In the genomic region with DNA sequence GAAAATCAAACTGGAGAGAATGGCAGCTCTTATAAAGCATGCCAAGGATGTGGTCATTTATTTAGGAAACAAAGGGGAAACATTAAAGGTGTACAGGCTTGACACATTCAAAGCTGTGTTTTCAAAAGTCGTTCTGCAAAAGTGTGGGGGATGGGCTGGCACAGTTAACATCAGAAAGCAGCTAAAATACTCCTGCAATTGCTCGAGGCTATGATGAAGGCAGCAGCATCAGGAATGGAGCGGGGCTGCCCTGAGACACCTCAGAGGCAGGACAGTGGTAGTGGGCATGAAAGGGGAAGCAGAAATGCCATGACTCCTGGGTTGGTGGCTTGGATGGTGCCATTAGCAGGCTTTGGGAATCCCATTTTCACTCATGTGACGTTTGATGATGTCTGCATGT, we compare ENCODE assay signal across 7 cellular contexts. TPM values are rescaled to one million over a fixed set of nuclear protein-coding genes. Genes with fewer than 3 reads are reported as not detected.
DNase-seq lines count a peak whose midpoint lies in the region; ATAC-seq and TF ChIP-seq lines count a peak whose summit lies in the region.

No MANE protein-coding gene starts in this region.

- H3K9me3 ChIP-seq in SJSA1 (replicated peaks) = no peaks in the 10 kb centered on the region

- no peak for DNase-seq in HFF-Myc (ENCODE audit: extremely low read depth, low read depth)
- peak in 1 of 2 experiments; percentile 3 for DNase-seq in SJSA1 (ENCODE audit: low read depth in 1 of 2, low spot score in 2 of 2)
- DNase-seq in fibroblast of mammary gland (ENCODE audit: low read depth) = no peak
- DNase-seq in NCI-H2171 treated with DMSO at 0.1 percent for 48 hours (lab: John Stamatoyannopoulos, UW) = no peak

- no peaks in the 10 kb centered on the region for H3K27me3 ChIP-seq in SJSA1 (replicated peaks)

- TF ChIP-seq CTCF in HFF-Myc (IDR thresholded peaks at IDR 0.05; ENCODE audit: low read depth, low read length, missing control alignments) (no peak), fibroblast of mammary gland (conservative IDR thresholded peaks at IDR 0.05; ENCODE audit: control insufficient read depth, insufficient read depth, low read depth, low read length) (no peak)

- H3K27ac ChIP-seq in SJSA1 = 0 out of 2 replicates have a peak overlapping the region, but pooled peaks have one; percentile 69
- peak overlapping the region in 8 of 21 experiments; percentile 63 to 95 (median 92) for H3K27ac ChIP-seq in skin epidermis

- peaks cover 15% of the 10 kb centered on the region for H3K36me3 ChIP-seq in SJSA1

- peak overlapping the region; percentile 90 for H3K4me3 ChIP-seq in HFF-Myc (replicated peaks; ENCODE audit: low read depth, low read length)
- H3K4me3 ChIP-seq in SJSA1 = peak overlapping the region; percentile 89
- H3K4me3 ChIP-seq in fibroblast of mammary gland (ENCODE audit: control insufficient read depth, low read depth, low read length) = peak overlapping the region; percentile 71
- H3K4me3 ChIP-seq in skin epidermis = peak overlapping the region; percentile 73 to 98 (median 84)

- H3K4me1 ChIP-seq in SJSA1 (replicated peaks) = no peaks in the 10 kb centered on the region

- no peak for ATAC-seq in GM21825 (IDR thresholded peaks at IDR 0.05; ENCODE audit: unreplicated experiment)
- no peak for ATAC-seq in GM18861 (IDR thresholded peaks at IDR 0.05; ENCODE audit: unreplicated experiment)

RNA-seq across cellular contexts. Expression of a gene that starts 0.7 kb away (rescaled TPM):
- 15.2 and 29.4 TPM in 2 replicates for total RNA-seq in SJSA1 (2014; rRNA removed; shearing (Covaris generic))

RNA-seq across cellular contexts. Expression of a gene that starts 1.4 kb away (rescaled TPM):
- 15.7 and 17.8 TPM in 2 replicates for total RNA-seq in SJSA1 (2014; rRNA removed; shearing (Covaris generic))

RNA-seq across cellular contexts. Expression of a gene that starts 30.1 kb away (rescaled TPM):
- total RNA-seq in SJSA1 (2014; rRNA removed; shearing (Covaris generic)) = 24.7 and 34.7 TPM in 2 replicates

RNA-seq across cellular contexts. Expression of a gene that starts 30.3 kb away (rescaled TPM):
- 7.9 and 11.3 TPM in 2 replicates for total RNA-seq in SJSA1 (2014; rRNA removed; shearing (Covaris generic))

RNA-seq across cellular contexts. Expression of a gene that starts 53.1 kb away (rescaled TPM):
- total RNA-seq in SJSA1 (2014; rRNA removed; shearing (Covaris generic)) = not detected in 2 replicates
